9 cellular contexts compared by ENCODE assay signal in the genomic region with DNA sequence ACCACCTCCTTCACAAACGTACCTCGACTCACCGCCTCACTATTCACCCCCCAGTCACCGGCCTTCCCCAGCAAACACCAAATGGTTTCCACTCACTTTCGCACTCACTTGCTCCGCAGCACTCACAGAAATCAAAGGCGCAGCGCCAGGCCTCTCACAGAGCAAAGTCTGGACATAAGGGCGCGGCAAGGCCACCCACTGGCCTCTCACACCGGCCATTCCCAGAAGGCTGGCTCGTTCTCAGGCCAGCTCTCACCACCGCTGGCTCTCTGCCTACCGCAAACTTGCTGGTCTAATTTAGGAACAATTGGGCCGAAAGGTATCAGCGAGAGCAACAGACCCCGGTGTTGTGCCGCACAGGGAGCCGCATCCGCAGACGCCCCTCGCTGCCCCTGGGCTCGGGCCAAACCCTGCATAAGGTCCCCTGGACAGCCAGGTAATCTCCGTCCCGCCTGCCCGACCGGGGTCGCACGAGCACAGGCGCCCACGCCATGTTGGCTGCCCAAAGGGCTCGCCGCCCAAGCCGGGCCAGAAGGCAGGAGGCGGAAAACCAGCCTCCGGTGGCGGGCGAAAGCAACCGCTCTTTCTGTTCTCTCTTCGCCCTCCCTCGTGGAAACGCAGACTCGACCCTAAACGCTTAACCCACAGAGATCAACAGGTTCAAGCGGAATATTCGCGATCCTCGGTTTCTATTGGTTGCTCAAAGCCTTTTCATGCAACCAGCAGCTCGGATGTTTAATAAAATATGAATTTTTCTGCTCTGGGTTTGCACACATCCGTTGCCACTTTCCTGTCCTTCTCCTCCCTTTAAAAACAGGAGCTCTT. TPM values are rescaled to one million over a fixed set of nuclear protein-coding genes. Genes with fewer than 3 reads are reported as not detected.
DNase-seq lines count a peak whose midpoint lies in the region; ATAC-seq, FAIRE-seq and TF ChIP-seq lines count a peak whose summit lies in the region.
"Had no signal": no experiment of that assay in that cellular context is flagged by ENCODE, and none has a peak within 500 bp of the region (broad histone marks: within the 10 kb centered on the region; RNA-seq: fewer than 3 reads in every experiment).

No MANE protein-coding gene starts in this region.

- DNase-seq in endothelial cell of umbilical vein (ENCODE audit: low read depth, low spot score) (no peak), neural progenitor cell (ENCODE audit: low spot score) (peak; percentile 66), NCI-H1417 (lab: John Stamatoyannopoulos, UW) (no peak), esophagus squamous epithelium (lab: John Stamatoyannopoulos, UW) (no peak), occipital lobe (lab: John Stamatoyannopoulos, UW) (no peak), GDM1 (lab: John Stamatoyannopoulos, UW) (no peak)

- H3K4me1 Mint-ChIP-seq in neural progenitor cell: peaks cover 36% of the 10 kb centered on the region

- H3K36me3 ChIP-seq in DOHH2 (ENCODE audit: control insufficient read depth, low read length): peaks cover 14% of the 10 kb centered on the region
- no peaks in the 10 kb centered on the region for H3K36me3 ChIP-seq in endothelial cell of umbilical vein (ENCODE audit: control insufficient read depth in 2 of 2, extremely low read depth in 1 of 2, insufficient read depth in 2 of 2, low read length in 2 of 2)
- no peaks in the 10 kb centered on the region for H3K36me3 ChIP-seq in neural progenitor cell
- H3K36me3 ChIP-seq in esophagus squamous epithelium: no peaks in the 10 kb centered on the region

- H3K9me3 ChIP-seq in DOHH2 (ENCODE audit: control insufficient read depth, insufficient read depth, low read length) (no peaks in the 10 kb centered on the region), endothelial cell of umbilical vein (replicated peaks; ENCODE audit: control insufficient read depth, insufficient read depth, low read length) (no peaks in the 10 kb centered on the region), neural progenitor cell (ENCODE audit: low read depth) (no peaks in the 10 kb centered on the region), esophagus squamous epithelium (no peaks in the 10 kb centered on the region)

- peaks cover 9% of the 10 kb centered on the region; the same call in 1 of the 2 replicates for H3F3A ChIP-seq in DOHH2 (ENCODE audit: control insufficient read depth, insufficient read depth)
- peaks cover 27% of the 10 kb centered on the region for H3F3A ChIP-seq in neural progenitor cell (ENCODE audit: low read depth)

- H3K9me2 ChIP-seq in DOHH2 (replicated peaks; ENCODE audit: control insufficient read depth, low read length): no peaks in the 10 kb centered on the region

- FAIRE-seq in endothelial cell of umbilical vein (lab: Jason Lieb, UNC): no peak
- FAIRE-seq: TTC549 had no signal

- no peak for TF ChIP-seq POLR2A in endothelial cell of umbilical vein (IDR thresholded peaks at IDR 0.05; ENCODE audit: low read depth, low read length)
- no peak for TF ChIP-seq POLR2A in esophagus squamous epithelium (IDR thresholded peaks at IDR 0.05)

- TF ChIP-seq CTCF in DOHH2 (IDR thresholded peaks at IDR 0.05; ENCODE audit: low read depth, low read length, poor library complexity, severe bottlenecking) (no peak), endothelial cell of umbilical vein (IDR thresholded peaks at IDR 0.05; ENCODE audit: extremely low read depth in 1 of 2, insufficient read depth in 1 of 2, low read depth in 1 of 2, low read length in 2 of 2) (no peak), neural progenitor cell (IDR thresholded peaks at IDR 0.05) (no peak), esophagus squamous epithelium (IDR thresholded peaks at IDR 0.05) (no peak)

- H2AFZ ChIP-seq in endothelial cell of umbilical vein (ENCODE audit: low read depth, low read length) (no peak overlapping the region), neural progenitor cell (replicated peaks) (no peak overlapping the region)

- POLR2A ChIA-PET in endothelial cell of umbilical vein (lab: Charles Lee): no interaction called here

- peak; percentile 28 for ATAC-seq in HG03108 (IDR thresholded peaks at IDR 0.05; ENCODE audit: unreplicated experiment)

- H4K20me1 ChIP-seq in DOHH2 (ENCODE audit: control insufficient read depth, insufficient read depth, low read depth, low read length) (no peaks in the 10 kb centered on the region), endothelial cell of umbilical vein (replicated peaks; ENCODE audit: control insufficient read depth, extremely low read depth, insufficient read depth, low read length) (peaks cover 3% of the 10 kb centered on the region), neural progenitor cell (ENCODE audit: low read depth) (peaks cover 98% of the 10 kb centered on the region)

- no peaks in the 10 kb centered on the region for H3K36me3 Mint-ChIP-seq in neural progenitor cell

- no peak overlapping the region for H3K27ac Mint-ChIP-seq in neural progenitor cell

- H3K27ac ChIP-seq in DOHH2 (ENCODE audit: low read depth, low read length) (no peak overlapping the region), endothelial cell of umbilical vein (ENCODE audit: insufficient read depth, low read depth, low read length) (no peak overlapping the region), neural progenitor cell (no peak overlapping the region), esophagus squamous epithelium (no peak overlapping the region)

- peak overlapping the region; percentile 79 for H3K4me3 Mint-ChIP-seq in neural progenitor cell

- 5 to 14% methylated on average over 14 to 34 of the region's 50 CpGs for WGBS in esophagus squamous epithelium, 2 donors

- dilution Hi-C loops in endothelial cell of umbilical vein (cut with MboI; ENCODE audit: extremely low pct_ligation_motif_present, low sequenced_read_pairs): no loop called here

- peaks cover 30% of the 10 kb centered on the region for H3K4me1 ChIP-seq in DOHH2 (ENCODE audit: control insufficient read depth, low read length)
- peaks cover 4% of the 10 kb centered on the region for H3K4me1 ChIP-seq in endothelial cell of umbilical vein (ENCODE audit: control insufficient read depth, extremely low read depth, insufficient read depth, low read length)
- H3K4me1 ChIP-seq in neural progenitor cell: no peaks in the 10 kb centered on the region
- H3K4me1 ChIP-seq in esophagus squamous epithelium: peaks cover 30 to 53% (median 37%) of the 10 kb centered on the region in 3 donors

- intact Hi-C loops in endothelial cell of umbilical vein (cut with micrococcal nuclease) (loop anchor here (10.0 kb wide), 1 partner anchor 541 kb away; a partner anchor contains a TSS), esophagus squamous epithelium (cut with DNase I) (no loop called here)

- H3K79me2 ChIP-seq in DOHH2 (ENCODE audit: control insufficient read depth, low read length): peaks cover 35% of the 10 kb centered on the region
- no peaks in the 10 kb centered on the region for H3K79me2 ChIP-seq in endothelial cell of umbilical vein (ENCODE audit: control insufficient read depth, insufficient read depth, low read length)
- no peaks in the 10 kb centered on the region for H3K79me2 ChIP-seq in neural progenitor cell (ENCODE audit: low read depth)

- no peaks in the 10 kb centered on the region for H3K9me3 Mint-ChIP-seq in neural progenitor cell

- H3K4me3 ChIP-seq in DOHH2 (ENCODE audit: low read length) (peak overlapping the region; percentile 50), endothelial cell of umbilical vein (replicated peaks in 1 of 3; ENCODE audit: insufficient read depth in 1 of 3, low read depth in 1 of 3, low read length in 3 of 3) (no peak overlapping the region), neural progenitor cell (peak overlapping the region; percentile 32), esophagus squamous epithelium (peak overlapping the region in 2 of 4 donors; percentile 26 to 53)

- CTCF ChIA-PET in endothelial cell of umbilical vein (lab: Charles Lee): no interaction called here

- peaks cover 94% of the 10 kb centered on the region for H3K27me3 Mint-ChIP-seq in neural progenitor cell (ENCODE audit: insufficient read depth, low read depth)

- H3K27me3 ChIP-seq in DOHH2 (ENCODE audit: control insufficient read depth, low read length) (no peaks in the 10 kb centered on the region), endothelial cell of umbilical vein (ENCODE audit: control insufficient read depth in 2 of 2, insufficient read depth in 2 of 2, low read length in 2 of 2) (peaks cover 80 to 99% of the 10 kb centered on the region in 2 experiments), neural progenitor cell (peaks cover 100% of the 10 kb centered on the region), esophagus squamous epithelium (peaks cover 28 to 100% (median 76%) of the 10 kb centered on the region in 4 donors)

- H3K4me2 ChIP-seq in DOHH2 (ENCODE audit: low read length) (peak overlapping the region; percentile 50), endothelial cell of umbilical vein (ENCODE audit: insufficient read depth, low read length) (no peak overlapping the region), neural progenitor cell (peak overlapping the region; percentile 64)

- BruUV-seq in endothelial cell of umbilical vein (replicated peaks; lab: Mats Ljungman, UMichigan): no TSS peak

- H3K9ac ChIP-seq in endothelial cell of umbilical vein (replicated peaks; ENCODE audit: extremely low read depth, insufficient read depth, low read length) (no peak overlapping the region), neural progenitor cell (no peak overlapping the region)

- H3K9me1 ChIP-seq in endothelial cell of umbilical vein (replicated peaks; ENCODE audit: control insufficient read depth, extremely low read depth, insufficient read depth, low read length): no peaks in the 10 kb centered on the region

RNA-seq across cellular contexts. Expression of a gene that starts 2.9 kb away (rescaled TPM):
- total RNA-seq in endothelial cell of umbilical vein (not detected in 2 replicates), neural progenitor cell (ENCODE audit: low replicate concordance) (not detected in 2 replicates), esophagus squamous epithelium (not detected), occipital lobe (not detected)
- not detected in 2 replicates for polyA plus RNA-seq in endothelial cell of umbilical vein
- not detected in 2 replicates for polyA plus RNA-seq in endothelial cell of umbilical vein (2011; cell fraction: cytosol; rRNA removed)
- polyA plus RNA-seq in endothelial cell of umbilical vein (2011; cell fraction: nucleus; rRNA removed): not detected in 2 replicates
- polyA plus RNA-seq in endothelial cell of umbilical vein (2012): 0.05 TPM in 1 of 2 replicates, not detected in the other
- polyA minus RNA-seq in endothelial cell of umbilical vein: 0.32 TPM in 1 of 2 replicates, not detected in the other
- polyA minus RNA-seq in endothelial cell of umbilical vein (2011; cell fraction: cytosol; rRNA and poly(A)+ RNA removed): not detected
- polyA minus RNA-seq in endothelial cell of umbilical vein (2011; cell fraction: nucleus; rRNA and poly(A)+ RNA removed): not detected in 2 replicates

RNA-seq across cellular contexts. Expression of a gene that starts 6.5 kb away (rescaled TPM):
- total RNA-seq in endothelial cell of umbilical vein (24.8 and 25.4 TPM in 2 replicates), neural progenitor cell (ENCODE audit: low replicate concordance) (48.6 and 80.5 TPM in 2 replicates), esophagus squamous epithelium (10 to 100 TPM; 22.5 to 41.4 (median 32.9) TPM), occipital lobe (47.6 TPM)
- polyA plus RNA-seq in endothelial cell of umbilical vein: 1.2 and 1.8 TPM in 2 replicates
- polyA plus RNA-seq in endothelial cell of umbilical vein (2011; cell fraction: cytosol; rRNA removed): 3.1 and 4.1 TPM in 2 replicates
- polyA plus RNA-seq in endothelial cell of umbilical vein (2011; cell fraction: nucleus; rRNA removed): 6.4 and 10.1 TPM in 2 replicates
- 16.1 and 18.0 TPM in 2 replicates for polyA plus RNA-seq in endothelial cell of umbilical vein (2012)
- polyA minus RNA-seq in endothelial cell of umbilical vein: 6.5 and 7.8 TPM in 2 replicates
- polyA minus RNA-seq in endothelial cell of umbilical vein (2011; cell fraction: cytosol; rRNA and poly(A)+ RNA removed): 16.3 TPM
- polyA minus RNA-seq in endothelial cell of umbilical vein (2011; cell fraction: nucleus; rRNA and poly(A)+ RNA removed): 32.5 and 35.6 TPM in 2 replicates

Comparison
In these comparisons a context has a peak if more than half of its experiments do, and no peak if none do; other contexts are left out.
1. H3K4me3 ChIP-seq: peak in DOHH2 (single experiment) and neural progenitor cell (single experiment); none in endothelial cell of umbilical vein (0 of 3).